In the genomic region with DNA sequence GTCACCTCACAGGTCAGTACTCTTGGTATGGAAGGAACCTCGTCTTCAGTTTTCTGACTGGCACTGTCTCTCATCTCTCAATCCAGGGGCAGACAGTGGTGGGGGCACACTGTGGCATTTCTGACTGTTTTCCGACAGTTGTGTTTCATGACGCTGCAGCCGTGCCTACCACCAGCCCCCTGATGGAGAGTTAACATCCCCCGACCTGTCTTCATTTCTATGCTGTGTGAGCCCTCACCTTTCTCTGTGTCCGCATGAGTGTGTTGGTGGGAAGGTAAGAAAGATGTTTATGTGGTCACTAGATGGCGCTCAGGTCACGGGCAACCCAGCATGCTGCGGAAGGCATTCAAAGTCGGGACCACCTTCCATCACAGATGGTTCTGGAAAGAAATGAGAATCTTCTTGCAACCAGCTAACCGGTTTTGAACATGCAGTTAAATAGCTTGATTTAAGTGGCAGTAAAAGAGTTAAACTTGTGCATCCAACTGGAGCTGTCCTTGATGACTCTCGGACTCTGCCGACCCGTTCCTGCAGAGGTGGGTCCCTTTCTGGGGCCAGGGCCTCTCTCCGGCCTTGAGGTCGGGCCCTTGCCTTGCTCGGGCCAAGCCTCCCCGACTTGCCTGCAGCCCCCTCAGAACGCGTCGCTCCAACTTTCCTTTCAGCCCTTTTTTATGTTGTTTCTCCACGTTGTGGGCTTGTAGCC, we compare ENCODE assay signal across 8 cellular contexts.
DNase-seq lines count a peak whose midpoint lies in the region; ATAC-seq, FAIRE-seq and TF ChIP-seq lines count a peak whose summit lies in the region.

No MANE protein-coding gene starts in this region.

- peak overlapping the region; percentile 47 for H3K4me3 Mint-ChIP-seq in activated naive CD8-positive, alpha-beta T cell treated with anti-CD3 and anti-CD28 coated beads, Interleukin-2, amount 50 U/mL, for 24 hours
- no peak overlapping the region for H3K4me3 Mint-ChIP-seq in progenitor cell of endocrine pancreas (ENCODE audit: low read depth)

- POLR2A ChIA-PET in AG04449 (lab: Yijun Ruan, JAX), result no interaction called here

- no peaks in the 10 kb centered on the region for H3K9me3 ChIP-seq in RWPE2 (ENCODE audit: severe bottlenecking)

- intact Hi-C loops in Right ventricle myocardium superior (cut with DNase I), result loop anchor here (5.0 kb wide), 1 partner anchor 377 kb away; no protein-coding TSS in a partner anchor

- peak; percentile 68 for TF ChIP-seq CTCF in AG04449 (IDR thresholded peaks at IDR 0.05; ENCODE audit: insufficient read depth, low read length, missing control alignments)
- TF ChIP-seq CTCF in RWPE2 (IDR thresholded peaks at IDR 0.05; ENCODE audit: poor library complexity, severe bottlenecking), result peak; percentile 86
- TF ChIP-seq CTCF in progenitor cell of endocrine pancreas (IDR thresholded peaks at IDR 0.05; ENCODE audit: unreplicated experiment), result peak; percentile 84

- ATAC-seq in RWPE2 (ENCODE audit: low read depth), result peak; percentile 90
- ATAC-seq in activated naive CD8-positive, alpha-beta T cell treated with anti-CD3 and anti-CD28 coated beads, Interleukin-2, amount 50 U/mL, for 24 hours, result peak; percentile 81
- peak; percentile 81 for ATAC-seq in Right ventricle myocardium superior (ENCODE audit: poor library complexity)

- H3K4me1 Mint-ChIP-seq in activated naive CD8-positive, alpha-beta T cell treated with anti-CD3 and anti-CD28 coated beads, Interleukin-2, amount 50 U/mL, for 24 hours, result peaks cover 10% of the 10 kb centered on the region
- no peaks in the 10 kb centered on the region for H3K4me1 Mint-ChIP-seq in progenitor cell of endocrine pancreas (ENCODE audit: low read depth)

- no peaks in the 10 kb centered on the region for H3K9me3 Mint-ChIP-seq in activated naive CD8-positive, alpha-beta T cell treated with anti-CD3 and anti-CD28 coated beads, Interleukin-2, amount 50 U/mL, for 24 hours
- peaks cover 6% of the 10 kb centered on the region for H3K9me3 Mint-ChIP-seq in progenitor cell of endocrine pancreas (ENCODE audit: low read depth)

- no peak for TF ChIP-seq POLR2A in GM12891 (IDR thresholded peaks at IDR 0.05; ENCODE audit: low read depth, low read length)

- CTCF ChIA-PET in AG04449 (lab: Yijun Ruan, JAX), result interaction anchor here (0.7 to 13.4 kb wide), 24 partner anchors 9 to 1199 kb away, joined by 3 to 226 read pairs (median 6); a partner anchor contains a TSS

- H3K36me3 Mint-ChIP-seq in activated naive CD8-positive, alpha-beta T cell treated with anti-CD3 and anti-CD28 coated beads, Interleukin-2, amount 50 U/mL, for 24 hours (ENCODE audit: low read depth), result no peaks in the 10 kb centered on the region
- peaks cover 4% of the 10 kb centered on the region for H3K36me3 Mint-ChIP-seq in progenitor cell of endocrine pancreas (ENCODE audit: insufficient read depth)

- peak; percentile 82 for FAIRE-seq in GM12891 (lab: Jason Lieb, UNC)

- H3K27me3 ChIP-seq in RWPE2 (ENCODE audit: insufficient read depth, poor library complexity, severe bottlenecking), result no peaks in the 10 kb centered on the region

- H3K4me1 ChIP-seq in RWPE2 (ENCODE audit: insufficient read depth, poor library complexity, severe bottlenecking), result no peaks in the 10 kb centered on the region

- H3K4me3 ChIP-seq in AG04449 (ENCODE audit: low read depth, low read length) (no peak overlapping the region), RWPE2 (ENCODE audit: severe bottlenecking) (no peak overlapping the region)
- peak overlapping the region; percentile 27 for H3K4me3 ChIP-seq in Jurkat, Clone E6-1 (ENCODE audit: low read length)

- no peak overlapping the region for H3K27ac Mint-ChIP-seq in activated naive CD8-positive, alpha-beta T cell treated with anti-CD3 and anti-CD28 coated beads, Interleukin-2, amount 50 U/mL, for 24 hours
- H3K27ac Mint-ChIP-seq in progenitor cell of endocrine pancreas, result peak overlapping the region; percentile 29

- DNase-seq in AG04449 (ENCODE audit: low read depth, low spot score) (no peak), GM12891 (ENCODE audit: insufficient read length, low spot score) (peak; percentile 56), RWPE2 (ENCODE audit: low spot score) (peak; percentile 23), Right ventricle myocardium superior (no peak), progenitor cell of endocrine pancreas (ENCODE audit: low spot score, unreplicated experiment) (peak; percentile 50), NCI-H1048 (lab: John Stamatoyannopoulos, UW) (no peak)
- peak; percentile 56 for DNase-seq in Jurkat, Clone E6-1 (ENCODE audit: low read depth, low spot score)
- peak; percentile 55 for DNase-seq in activated naive CD8-positive, alpha-beta T cell treated with anti-CD3 and anti-CD28 coated beads, Interleukin-2, amount 50 U/mL, for 24 hours

- no peak overlapping the region for H3K27ac ChIP-seq in RWPE2 (ENCODE audit: poor library complexity, severe bottlenecking)

- H3K27me3 Mint-ChIP-seq in activated naive CD8-positive, alpha-beta T cell treated with anti-CD3 and anti-CD28 coated beads, Interleukin-2, amount 50 U/mL, for 24 hours, result peaks cover 13% of the 10 kb centered on the region
- peaks cover 15% of the 10 kb centered on the region for H3K27me3 Mint-ChIP-seq in progenitor cell of endocrine pancreas

- H3K36me3 ChIP-seq in RWPE2 (ENCODE audit: low read depth), result no peaks in the 10 kb centered on the region

TF ChIP-seq in GM12891, 5 proteins besides CTCF, POLR2A, EP300 and RAD21:
- TF ChIP-seq PAX5 (IDR thresholded peaks at IDR 0.05; ENCODE audit: insufficient read depth, low read length, severe bottlenecking) (no peak), SPI1 (IDR thresholded peaks at IDR 0.05; ENCODE audit: low read depth, low read length) (no peak), TAF1 (IDR thresholded peaks at IDR 0.05; ENCODE audit: low read depth, low read length) (no peak), POU2F2 (IDR thresholded peaks at IDR 0.05; ENCODE audit: low read depth, low read length) (no peak), POLR2AphosphoS5 (IDR thresholded peaks at IDR 0.05; ENCODE audit: low read depth, low read length) (no peak)

Comparison
In these comparisons a context has a peak if more than half of its experiments do, and no peak if none do; other contexts are left out.
1. DNase-seq: peak in GM12891 (single experiment), Jurkat, Clone E6-1 (single experiment), RWPE2 (single experiment), activated naive CD8-positive, alpha-beta T cell treated with anti-CD3 and anti-CD28 coated beads, Interleukin-2, amount 50 U/mL, for 24 hours (single experiment) and progenitor cell of endocrine pancreas (single experiment); none in AG04449 (single experiment), Right ventricle myocardium superior (single experiment) and NCI-H1048 (single experiment).
2. Peak in every context shown above with its lines, with median percentiles within 50 percentile points of each other: CTCF ChIP-seq and ATAC-seq.